8 cellular contexts compared by ENCODE assay signal in genomic region chr14:21455912-21456667, GRCh38. TPM values are rescaled to one million over a fixed set of nuclear protein-coding genes. Genes with fewer than 3 reads are reported as not detected.
DNase-seq lines count a peak whose midpoint lies in the region; FAIRE-seq and TF ChIP-seq lines count a peak whose summit lies in the region.

A gene with protein sequence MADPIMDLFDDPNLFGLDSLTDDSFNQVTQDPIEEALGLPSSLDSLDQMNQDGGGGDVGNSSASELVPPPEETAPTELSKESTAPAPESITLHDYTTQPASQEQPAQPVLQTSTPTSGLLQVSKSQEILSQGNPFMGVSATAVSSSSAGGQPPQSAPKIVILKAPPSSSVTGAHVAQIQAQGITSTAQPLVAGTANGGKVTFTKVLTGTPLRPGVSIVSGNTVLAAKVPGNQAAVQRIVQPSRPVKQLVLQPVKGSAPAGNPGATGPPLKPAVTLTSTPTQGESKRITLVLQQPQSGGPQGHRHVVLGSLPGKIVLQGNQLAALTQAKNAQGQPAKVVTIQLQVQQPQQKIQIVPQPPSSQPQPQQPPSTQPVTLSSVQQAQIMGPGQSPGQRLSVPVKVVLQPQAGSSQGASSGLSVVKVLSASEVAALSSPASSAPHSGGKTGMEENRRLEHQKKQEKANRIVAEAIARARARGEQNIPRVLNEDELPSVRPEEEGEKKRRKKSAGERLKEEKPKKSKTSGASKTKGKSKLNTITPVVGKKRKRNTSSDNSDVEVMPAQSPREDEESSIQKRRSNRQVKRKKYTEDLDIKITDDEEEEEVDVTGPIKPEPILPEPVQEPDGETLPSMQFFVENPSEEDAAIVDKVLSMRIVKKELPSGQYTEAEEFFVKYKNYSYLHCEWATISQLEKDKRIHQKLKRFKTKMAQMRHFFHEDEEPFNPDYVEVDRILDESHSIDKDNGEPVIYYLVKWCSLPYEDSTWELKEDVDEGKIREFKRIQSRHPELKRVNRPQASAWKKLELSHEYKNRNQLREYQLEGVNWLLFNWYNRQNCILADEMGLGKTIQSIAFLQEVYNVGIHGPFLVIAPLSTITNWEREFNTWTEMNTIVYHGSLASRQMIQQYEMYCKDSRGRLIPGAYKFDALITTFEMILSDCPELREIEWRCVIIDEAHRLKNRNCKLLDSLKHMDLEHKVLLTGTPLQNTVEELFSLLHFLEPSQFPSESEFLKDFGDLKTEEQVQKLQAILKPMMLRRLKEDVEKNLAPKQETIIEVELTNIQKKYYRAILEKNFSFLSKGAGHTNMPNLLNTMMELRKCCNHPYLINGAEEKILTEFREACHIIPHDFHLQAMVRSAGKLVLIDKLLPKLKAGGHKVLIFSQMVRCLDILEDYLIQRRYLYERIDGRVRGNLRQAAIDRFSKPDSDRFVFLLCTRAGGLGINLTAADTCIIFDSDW (N-terminal part only) (minus strand): TSS chr14:21456123. CDS start chr14:21431643, 24,480 bp downstream.

- H3K4me3 Mint-ChIP-seq in neural progenitor cell, result peak within 1 kb of the TSS; percentile 95

- H3K27ac ChIP-seq in MM.1S (ENCODE audit: low read length) (peak within 1 kb of the TSS; percentile 75), neural progenitor cell (peak within 1 kb of the TSS; percentile 92), subcutaneous abdominal adipose tissue (ENCODE audit: low read depth, low read length) (peak within 1 kb of the TSS; percentile 100)

- in situ Hi-C loops in HAP-1 (cut with MboI; ENCODE audit: low sequenced_read_pairs), result no loop called here

- FAIRE-seq in G401.6 (lab: Jason Lieb, UNC), result peak; percentile 99

- peaks cover 46% of the 10 kb centered on the region for H3K79me2 ChIP-seq in MM.1S (ENCODE audit: low read length)
- peaks cover 48% of the 10 kb centered on the region for H3K79me2 ChIP-seq in neural progenitor cell (ENCODE audit: low read depth)

- H2AFZ ChIP-seq in MM.1S (ENCODE audit: low read length) (peak within 1 kb of the TSS; percentile 92), neural progenitor cell (replicated peaks) (peak within 1 kb of the TSS; percentile 91)

- no peaks in the 10 kb centered on the region for H3K9me2 ChIP-seq in MM.1S (replicated peaks; ENCODE audit: insufficient read depth, low read length)

- DNase-seq in HAP-1 (ENCODE audit: low spot score in 2 of 2), result peak; percentile 99 to 100
- peak; percentile 97 for DNase-seq in MM.1S
- DNase-seq in SIG-M5 treated with dmso at 0.1 percent for 504 hours (lab: John Stamatoyannopoulos, UW; ENCODE audit: unreplicated experiment), result peak; percentile 100
- peak; percentile 98 for DNase-seq in activated gamma-delta T cell treated with anti-CD3 and anti-CD28 coated beads, Interleukin-2, amount 50 U/mL, for 16 hours (ENCODE audit: low read depth)
- DNase-seq in foreskin fibroblast, result peak; percentile 100
- DNase-seq in neural progenitor cell (ENCODE audit: low spot score), result peak; percentile 100

- H3F3A ChIP-seq in MM.1S (ENCODE audit: insufficient read depth, low read length), result no peaks in the 10 kb centered on the region; the same call in 1 of the 2 replicates
- H3F3A ChIP-seq in neural progenitor cell (ENCODE audit: low read depth), result peaks cover 18% of the 10 kb centered on the region

- H3K4me1 ChIP-seq in HAP-1 (peaks cover 14% of the 10 kb centered on the region), MM.1S (ENCODE audit: low read length) (no peaks in the 10 kb centered on the region), neural progenitor cell (peaks cover 16% of the 10 kb centered on the region), subcutaneous abdominal adipose tissue (ENCODE audit: control insufficient read depth in 5 of 5, insufficient read depth in 5 of 5, low read length in 5 of 5) (peaks cover 0 to 19% (median 15%) of the 10 kb centered on the region in 5 donors)

- peak; percentile 50 for TF ChIP-seq CTCF in MM.1S (IDR thresholded peaks at IDR 0.05; ENCODE audit: low read length)
- peak; percentile 39 for TF ChIP-seq CTCF in foreskin fibroblast (IDR thresholded peaks at IDR 0.05; ENCODE audit: low read depth, low read length)
- peak; percentile 81 for TF ChIP-seq CTCF in neural progenitor cell (IDR thresholded peaks at IDR 0.05)

- H3K27me3 Mint-ChIP-seq in neural progenitor cell (ENCODE audit: insufficient read depth, low read depth), result peaks cover 3% of the 10 kb centered on the region

- H3K9me3 ChIP-seq in HAP-1 (no peaks in the 10 kb centered on the region), MM.1S (replicated peaks; ENCODE audit: insufficient read depth, low read length) (no peaks in the 10 kb centered on the region), neural progenitor cell (ENCODE audit: low read depth) (no peaks in the 10 kb centered on the region), subcutaneous abdominal adipose tissue (ENCODE audit: control insufficient read depth in 5 of 5, low read length in 5 of 5) (no peaks in the 10 kb centered on the region)

- H3K36me3 Mint-ChIP-seq in neural progenitor cell, result peaks cover 13% of the 10 kb centered on the region

- H3K9ac ChIP-seq in MM.1S (ENCODE audit: low read length), result peak within 1 kb of the TSS; percentile 79
- peak within 1 kb of the TSS; percentile 91 for H3K9ac ChIP-seq in neural progenitor cell
- peak within 1 kb of the TSS; percentile 85 to 99 (median 95) for H3K9ac ChIP-seq in subcutaneous abdominal adipose tissue (ENCODE audit: low read length in 5 of 5)

- H3K27me3 ChIP-seq in HAP-1 (ENCODE audit: low read depth) (no peaks in the 10 kb centered on the region), MM.1S (replicated peaks; ENCODE audit: insufficient read depth, low read length) (no peaks in the 10 kb centered on the region), neural progenitor cell (no peaks in the 10 kb centered on the region), subcutaneous abdominal adipose tissue (ENCODE audit: control insufficient read depth in 5 of 5, insufficient read depth in 4 of 5, low read length in 5 of 5) (no peaks in the 10 kb centered on the region)

- H4K20me1 ChIP-seq in MM.1S (ENCODE audit: insufficient read depth, low read length) (no peaks in the 10 kb centered on the region), neural progenitor cell (ENCODE audit: low read depth) (peaks cover 13% of the 10 kb centered on the region)

- peaks cover 23% of the 10 kb centered on the region for H3K4me1 Mint-ChIP-seq in neural progenitor cell

- H3K36me3 ChIP-seq in HAP-1 (replicated peaks) (peaks cover 13% of the 10 kb centered on the region), MM.1S (replicated peaks; ENCODE audit: insufficient read depth, low read length) (no peaks in the 10 kb centered on the region), neural progenitor cell (peaks cover 7% of the 10 kb centered on the region), subcutaneous abdominal adipose tissue (ENCODE audit: control insufficient read depth in 5 of 5, insufficient read depth in 5 of 5, low read length in 5 of 5) (peaks cover 8 to 19% (median 12%) of the 10 kb centered on the region in 5 donors)

- H3K4me3 ChIP-seq in HAP-1 (peak within 1 kb of the TSS; percentile 99), MM.1S (ENCODE audit: low read length) (peak within 1 kb of the TSS; percentile 84), foreskin fibroblast (ENCODE audit: low read depth in 1 of 2, low read length in 2 of 2) (peak within 1 kb of the TSS; percentile 63 to 98), neural progenitor cell (peak within 1 kb of the TSS; percentile 86), subcutaneous abdominal adipose tissue (ENCODE audit: low read depth in 1 of 5, low read length in 5 of 5) (peak within 1 kb of the TSS; percentile 78 to 98 (median 95))

- no peaks in the 10 kb centered on the region for H3K9me3 Mint-ChIP-seq in neural progenitor cell

- H3K27ac Mint-ChIP-seq in neural progenitor cell, result peak within 1 kb of the TSS; percentile 98

- H3K4me2 ChIP-seq in MM.1S (ENCODE audit: low read depth, low read length) (peak within 1 kb of the TSS; percentile 70), neural progenitor cell (peak within 1 kb of the TSS; percentile 85)

RNA-seq across cellular contexts. Expression of the gene that starts here (rescaled TPM):
- 72.5 and 81.1 TPM in 2 replicates for total RNA-seq in neural progenitor cell (ENCODE audit: low replicate concordance)

Comparison
In these comparisons a context has a peak if more than half of its experiments do, and no peak if none do; other contexts are left out.
1. Peak in every context shown above with its lines: DNase-seq, H3K4me3 ChIP-seq and H3K27ac ChIP-seq.